Comparison of ENCODE assay signal across 19 cellular contexts in genomic region chr2:69549421-69549820, GRCh38.
DNase-seq lines count a peak whose midpoint lies in the region; ATAC-seq and TF ChIP-seq lines count a peak whose summit lies in the region.
"Had no signal": no experiment of that assay in that cellular context is flagged by ENCODE, and none has a peak within 500 bp of the region (broad histone marks: within the 10 kb centered on the region; RNA-seq: fewer than 3 reads in every experiment).

No MANE protein-coding gene starts in this region.

- CTCF ChIA-PET in activated CD8-positive, alpha-beta T cell treated with anti-CD3 and anti-CD28 coated beads, Interleukin-2, amount 10 ng/mL, durations not matched to agents 7 days and 5 days (lab: Charles Lee) = interaction anchor here (0.6 to 3.0 kb wide), 3 partner anchors 11 to 175 kb away, joined by 5 to 20 read pairs (median 8); no protein-coding TSS in a partner anchor

- H4K20me1 ChIP-seq in osteoblast (ENCODE audit: insufficient read depth, low read length) = peaks cover 9% of the 10 kb centered on the region

- H3K27ac ChIP-seq in osteoblast (ENCODE audit: low read depth, low read length) = no peak overlapping the region
- H3K27ac ChIP-seq: esophagus squamous epithelium, lower lobe of right lung had no signal

- no peak overlapping the region for H3K27ac Mint-ChIP-seq in activated CD8-positive, alpha-beta T cell treated with anti-CD3 and anti-CD28 coated beads, Interleukin-2, amount 10 ng/mL, durations not matched to agents 7 days and 5 days
- H3K27ac Mint-ChIP-seq: activated naive CD4-positive, alpha-beta T cell treated with anti-CD3 and anti-CD28 coated beads, Interleukin-2, amount 10 ng/mL, durations not matched to agents 7 days and 5 days; nephron had no signal

- no peak for ATAC-seq in activated CD8-positive, alpha-beta T cell treated with anti-CD3 and anti-CD28 coated beads, Interleukin-2, amount 10 ng/mL, durations not matched to agents 7 days and 5 days
- ATAC-seq: lower lobe of right lung had no signal

- peaks cover 67% of the 10 kb centered on the region for H3K36me3 Mint-ChIP-seq in activated CD8-positive, alpha-beta T cell treated with anti-CD3 and anti-CD28 coated beads, Interleukin-2, amount 10 ng/mL, durations not matched to agents 7 days and 5 days (ENCODE audit: low read depth)

- POLR2A ChIA-PET in activated CD8-positive, alpha-beta T cell treated with anti-CD3 and anti-CD28 coated beads, Interleukin-2, amount 10 ng/mL, durations not matched to agents 7 days and 5 days (lab: Charles Lee) = no interaction called here

- no peak overlapping the region for H2AFZ ChIP-seq in osteoblast (ENCODE audit: low read length)

- H3K79me2 ChIP-seq in osteoblast (ENCODE audit: insufficient read depth, low read length) = peaks cover 86% of the 10 kb centered on the region

- DNase-seq in EL (peak; percentile 75), RPMI7951 (ENCODE audit: low read depth) (peak; percentile 50), choroid plexus epithelial cell (ENCODE audit: low read depth) (peak; percentile 64), osteoblast (ENCODE audit: insufficient read length, low spot score, missing footprints) (peak; percentile 72), NCI-H1436 treated with DMSO at 0.1 percent for 48 hours (lab: John Stamatoyannopoulos, UW) (no peak), epidermal melanocyte (ENCODE audit: insufficient read length, low spot score) (no peak), medulla oblongata (ENCODE audit: extremely low spot score) (no peak)
- DNase-seq in activated CD8-positive, alpha-beta T cell treated with anti-CD3 and anti-CD28 coated beads, Interleukin-2, amount 10 ng/mL, durations not matched to agents 7 days and 5 days = no peak
- DNase-seq: activated CD4-positive, CD25-positive, alpha-beta regulatory T cell treated with anti-CD3 and anti-CD28 coated beads, Interleukin-2, amount 50 U/mL, for 72 hours; activated CD8-positive, alpha-beta memory T cell treated with anti-CD3 and anti-CD28 coated beads, Interleukin-2, amount 50 U/mL, for 4 hours; activated naive CD4-positive, alpha-beta T cell treated with anti-CD3 and anti-CD28 coated beads, Interleukin-2, amount 10 ng/mL, durations not matched to agents 7 days and 5 days; COR-L47; cortex of kidney; esophagus squamous epithelium; GDM1; lower lobe of right lung; NCI-H187 treated with DMSO at 0.1 percent for 48 hours; NCI-H774 had no signal

- peaks cover 6% of the 10 kb centered on the region for H3K4me1 Mint-ChIP-seq in activated CD8-positive, alpha-beta T cell treated with anti-CD3 and anti-CD28 coated beads, Interleukin-2, amount 10 ng/mL, durations not matched to agents 7 days and 5 days (ENCODE audit: low read depth)

- no peaks in the 10 kb centered on the region for H3K27me3 ChIP-seq in osteoblast (ENCODE audit: insufficient read depth, low read length)
- H3K27me3 ChIP-seq: esophagus squamous epithelium had no signal

- TF ChIP-seq CTCF in choroid plexus epithelial cell (conservative IDR thresholded peaks at IDR 0.05; ENCODE audit: low read depth, low read length) = no peak
- no peak for TF ChIP-seq CTCF in osteoblast (IDR thresholded peaks at IDR 0.05; ENCODE audit: extremely low read depth, low read depth, low read length)

- H3K4me3 ChIP-seq in choroid plexus epithelial cell (ENCODE audit: low read depth, low read length) (no peak overlapping the region), osteoblast (ENCODE audit: insufficient read depth, low read length) (no peak overlapping the region)
- H3K4me3 ChIP-seq: esophagus squamous epithelium, lower lobe of right lung had no signal

- H3K27me3 Mint-ChIP-seq in activated CD8-positive, alpha-beta T cell treated with anti-CD3 and anti-CD28 coated beads, Interleukin-2, amount 10 ng/mL, durations not matched to agents 7 days and 5 days (ENCODE audit: low read depth) = no peaks in the 10 kb centered on the region
- H3K27me3 Mint-ChIP-seq: activated naive CD4-positive, alpha-beta T cell treated with anti-CD3 and anti-CD28 coated beads, Interleukin-2, amount 10 ng/mL, durations not matched to agents 7 days and 5 days had no signal

- H3K4me1 ChIP-seq in osteoblast (ENCODE audit: insufficient read depth, low read length) = peaks cover 11% of the 10 kb centered on the region

- peaks cover 7% of the 10 kb centered on the region for H3K9me3 Mint-ChIP-seq in activated CD8-positive, alpha-beta T cell treated with anti-CD3 and anti-CD28 coated beads, Interleukin-2, amount 10 ng/mL, durations not matched to agents 7 days and 5 days (ENCODE audit: insufficient read depth)

- no peak overlapping the region for H3K4me3 Mint-ChIP-seq in activated CD8-positive, alpha-beta T cell treated with anti-CD3 and anti-CD28 coated beads, Interleukin-2, amount 10 ng/mL, durations not matched to agents 7 days and 5 days
- H3K4me3 Mint-ChIP-seq: activated naive CD4-positive, alpha-beta T cell treated with anti-CD3 and anti-CD28 coated beads, Interleukin-2, amount 10 ng/mL, durations not matched to agents 7 days and 5 days; nephron had no signal

- H3K9me3 ChIP-seq in osteoblast (ENCODE audit: low read depth, low read length) = no peaks in the 10 kb centered on the region
- H3K9me3 ChIP-seq: lower lobe of right lung had no signal

- H3K36me3 ChIP-seq in osteoblast (ENCODE audit: insufficient read depth, low read length) = peaks cover under 1% of the 10 kb centered on the region

- no peak overlapping the region for H3K4me2 ChIP-seq in osteoblast (ENCODE audit: insufficient read depth, low read length)

Comparison
In these comparisons a context has a peak if more than half of its experiments do, and no peak if none do; other contexts are left out.
1. DNase-seq: peak in EL (single experiment), RPMI7951 (single experiment), choroid plexus epithelial cell (single experiment) and osteoblast (single experiment); none in NCI-H1436 treated with DMSO at 0.1 percent for 48 hours (single experiment), epidermal melanocyte (single experiment), medulla oblongata (single experiment) and activated CD8-positive, alpha-beta T cell treated with anti-CD3 and anti-CD28 coated beads, Interleukin-2, amount 10 ng/mL, durations not matched to agents 7 days and 5 days (single experiment).